ENCODE assay signal across 10 cellular contexts in genomic region chr2:127638361-127639110, GRCh38. TPM values are rescaled to one million over a fixed set of nuclear protein-coding genes. Genes with fewer than 3 reads are reported as not detected.
DNase-seq lines count a peak whose midpoint lies in the region; ATAC-seq and TF ChIP-seq lines count a peak whose summit lies in the region.
"Had no signal": no experiment of that assay in that cellular context is flagged by ENCODE, and none has a peak within 500 bp of the region (broad histone marks: within the 10 kb centered on the region; RNA-seq: fewer than 3 reads in every experiment).

No MANE protein-coding gene starts in this region.

- DNase-seq in heart left ventricle (peak in 3 of 5 donors; percentile 44 to 67 (median 66)), Right ventricle myocardium inferior (ENCODE audit: missing footprints) (no peak), colonic mucosa (no peak), SW480 (ENCODE audit: low spot score) (no peak), midbrain (lab: John Stamatoyannopoulos, UW) (no peak), SIG-M5 treated with dmso at 0.1 percent for 504 hours (lab: John Stamatoyannopoulos, UW; ENCODE audit: unreplicated experiment) (no peak), NCI-H1417 treated with DMSO at 0.1 percent for 48 hours (lab: John Stamatoyannopoulos, UW) (no peak)
- DNase-seq: stimulated activated CD4-positive, alpha-beta T cell treated with anti-CD3 and anti-CD28 coated beads, Interleukin-1b, Interleukin-23, amount 100 ng/mL, for 48 hours had no signal

- intact Hi-C loops in heart left ventricle (cut with DNase I): loop anchor here in 3 of 10 donors (5.0 kb wide), 2 partner anchors 34 to 111 kb away; partner anchors contain the start of gene IWS1 (in 1 of the 3)
- intact Hi-C loops in Right ventricle myocardium inferior (cut with DNase I): loop anchor here (5.0 kb wide), 1 partner anchor 34 kb away; no protein-coding TSS in a partner anchor
- intact Hi-C loops in colonic mucosa (cut with DNase I): no loop called here

- H3K27ac ChIP-seq in heart left ventricle (peak overlapping the region; percentile 76 to 96 (median 89)), colonic mucosa (peak overlapping the region; percentile 57), mesodermal cell (ENCODE audit: low read depth, low read length, severe bottlenecking) (peak overlapping the region; percentile 84)

- peak in 2 of 4 donors; percentile 2 to 29 for ATAC-seq in heart left ventricle
- no peak for ATAC-seq in Right ventricle myocardium inferior

- TF ChIP-seq CTCF in heart left ventricle (IDR thresholded peaks at IDR 0.05) (no peak), colonic mucosa (IDR thresholded peaks at IDR 0.05) (no peak)

- H3K4me3 ChIP-seq in heart left ventricle: no peak overlapping the region
- no peak overlapping the region for H3K4me3 ChIP-seq in colonic mucosa
- H3K4me3 ChIP-seq in mesodermal cell (ENCODE audit: extremely low read depth, insufficient read depth, low read length, poor library complexity, severe bottlenecking): no peak overlapping the region

- peaks cover 0 to 43% (median 22%) of the 10 kb centered on the region in 9 donors for H3K36me3 ChIP-seq in heart left ventricle
- no peaks in the 10 kb centered on the region for H3K36me3 ChIP-seq in colonic mucosa
- no peaks in the 10 kb centered on the region for H3K36me3 ChIP-seq in mesodermal cell (ENCODE audit: control insufficient read depth, insufficient read depth, low read length)

- TF ChIP-seq POLR2A in heart left ventricle (IDR thresholded peaks at IDR 0.05): no peak

- H3K27me3 ChIP-seq in heart left ventricle: no peaks in the 10 kb centered on the region
- no peaks in the 10 kb centered on the region for H3K27me3 ChIP-seq in colonic mucosa
- H3K27me3 ChIP-seq: foreskin keratinocyte had no signal

- H3K4me1 ChIP-seq in heart left ventricle (peaks cover 15 to 90% (median 66%) of the 10 kb centered on the region in 12 donors), colonic mucosa (no peaks in the 10 kb centered on the region), mesodermal cell (ENCODE audit: control insufficient read depth, insufficient read depth, low read length, poor library complexity, severe bottlenecking) (peaks cover 38% of the 10 kb centered on the region)

- no peaks in the 10 kb centered on the region for H3K9me3 ChIP-seq in heart left ventricle
- H3K9me3 ChIP-seq in colonic mucosa: no peaks in the 10 kb centered on the region
- no peaks in the 10 kb centered on the region for H3K9me3 ChIP-seq in mesodermal cell (ENCODE audit: control insufficient read depth, low read length)

- H3K9ac ChIP-seq in colonic mucosa (ENCODE audit: low read depth in 2 of 2, low read length in 2 of 2): peak overlapping the region in 1 of 2 donors; percentile 19

- 63 to 79% (median 67%) methylated on average over 21 to 23 of the region's 23 CpGs for WGBS in heart left ventricle, 4 donors
- 74 to 80% methylated on average over 14 to 17 of the region's 23 CpGs for WGBS in mesodermal cell (ENCODE audit: insufficient coverage in 2 of 2), 2 experiments

RNA-seq across cellular contexts. Expression of gene GPR17, which starts 7.4 kb away (rescaled TPM):
- total RNA-seq in heart left ventricle (under 1 TPM in 6 of 9 donors, not detected in 3; 0.10 to 0.36 (median 0.24) TPM), Right ventricle myocardium inferior (0.16 TPM), colonic mucosa (under 1 TPM; 0.16 to 0.20 TPM)
- 1 to 10 TPM in 1 of 2 donors, under 1 TPM in 1; 0.26 to 8.0 TPM for polyA plus RNA-seq in heart left ventricle
- polyA plus RNA-seq in mesodermal cell (2013, experiment 1 of 2): 0.96 TPM
- 0.86 TPM for polyA plus RNA-seq in mesodermal cell (2013, experiment 2 of 2)
- total RNA-seq: foreskin keratinocyte had no signal
- polyA plus RNA-seq: foreskin keratinocyte had no signal

RNA-seq across cellular contexts. Expression of gene LIMS2, which starts 36.8 kb away (rescaled TPM):
- total RNA-seq in heart left ventricle: 100 to 1,000 TPM in 7 of 9 donors, 10 to 100 TPM in 2; 97.1 to 225 (median 158) TPM
- 100 to 1,000 TPM; 115 to 293 TPM for polyA plus RNA-seq in heart left ventricle
- 260 TPM for total RNA-seq in Right ventricle myocardium inferior
- total RNA-seq in colonic mucosa: 10 to 100 TPM in 1 of 2 donors, 1 to 10 TPM in 1; 6.6 to 37.2 TPM
- polyA plus RNA-seq in mesodermal cell (2013, experiment 1 of 2): 6.5 TPM
- polyA plus RNA-seq in mesodermal cell (2013, experiment 2 of 2): 5.1 TPM

Comparison
In these comparisons a context has a peak if more than half of its experiments do, and no peak if none do; other contexts are left out.
1. DNase-seq: peak in heart left ventricle (3 of 5); none in Right ventricle myocardium inferior (single experiment), colonic mucosa (single experiment), SW480 (single experiment), midbrain (single experiment), SIG-M5 treated with dmso at 0.1 percent for 504 hours (single experiment) and NCI-H1417 treated with DMSO at 0.1 percent for 48 hours (single experiment).
2. Peak in every context shown above with its lines, with median percentiles within 50 percentile points of each other: H3K27ac ChIP-seq.